ENCODE assay signal across 19 cellular contexts in genomic region chr2:192390401-192390800, GRCh38.
"Had no signal": no experiment of that assay in that cellular context is flagged by ENCODE, and none has a peak within 500 bp of the region (broad histone marks: within the 10 kb centered on the region; RNA-seq: fewer than 3 reads in every experiment).

No MANE protein-coding gene starts in this region.

- H3K27ac Mint-ChIP-seq: activated naive CD4-positive, alpha-beta T cell treated with anti-CD3 and anti-CD28 coated beads, Interleukin-2, amount 50 U/mL, for 72 hours; naive thymus-derived CD4-positive, alpha-beta T cell had no signal

- H3K4me3 Mint-ChIP-seq: naive thymus-derived CD4-positive, alpha-beta T cell; neural crest cell had no signal

- DNase-seq: activated CD4-positive, alpha-beta T cell treated with anti-CD3 and anti-CD28 coated beads for 1 hour; activated CD4-positive, alpha-beta T cell treated with anti-CD3 and anti-CD28 coated beads, Interleukin-2, amount 50 U/mL, for 1 hour; activated T-cell treated with anti-CD3 and anti-CD28 coated beads, Interleukin-2, amount 50 U/mL, for 1 hour; cerebellar nuclear complex; erythroblast; foreskin melanocyte; left lung; naive thymus-derived CD4-positive, alpha-beta T cell; occipital lobe; spleen; stimulated activated CD4-positive, alpha-beta T cell treated with anti-CD3 and anti-CD28 coated beads, Interleukin-4, amount 100 ng/mL, for 1 hour; stimulated activated naive CD4-positive, alpha-beta T cell; testis; trophoblast cell had no signal

- H3K36me3 Mint-ChIP-seq: activated naive CD4-positive, alpha-beta T cell treated with anti-CD3 and anti-CD28 coated beads, Interleukin-2, amount 50 U/mL, for 72 hours; naive thymus-derived CD4-positive, alpha-beta T cell had no signal

- H3K27me3 Mint-ChIP-seq: naive thymus-derived CD4-positive, alpha-beta T cell had no signal

- H3K4me3 ChIP-seq: breast epithelium, left lung, lung, spleen, testis, vagina had no signal

- ATAC-seq: activated naive CD4-positive, alpha-beta T cell treated with anti-CD3 and anti-CD28 coated beads, Interleukin-2, amount 50 U/mL, for 72 hours; left lung; naive thymus-derived CD4-positive, alpha-beta T cell had no signal

- H3K4me1 ChIP-seq: breast epithelium, left lung, spleen, testis, vagina had no signal

- H3K4me1 Mint-ChIP-seq: naive thymus-derived CD4-positive, alpha-beta T cell; neural crest cell had no signal

- H3K27me3 ChIP-seq: breast epithelium, left lung, spleen, testis, vagina had no signal

- H3K27ac ChIP-seq: breast epithelium, left lung, spleen, testis, vagina had no signal
